17 cellular contexts compared by ENCODE assay signal in the genomic region with DNA sequence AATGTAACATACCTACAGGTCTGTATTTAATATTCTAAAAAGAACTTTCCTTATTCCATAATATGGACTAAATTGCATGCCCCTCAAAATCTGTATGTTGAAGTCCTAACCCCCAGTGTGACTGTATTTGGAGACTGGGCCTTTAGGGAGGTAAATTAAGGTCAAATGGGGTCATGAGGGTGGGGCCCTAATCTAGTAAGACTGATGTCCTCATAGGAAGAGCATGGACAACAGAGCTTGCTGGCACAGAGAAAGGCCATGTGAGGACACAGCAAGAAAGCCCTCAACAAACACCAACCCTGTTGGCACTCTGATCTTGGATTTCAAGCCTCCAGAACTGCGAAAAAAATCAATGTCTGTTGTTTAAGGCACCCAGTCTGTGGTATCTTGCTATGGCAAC.
"Had no signal": no experiment of that assay in that cellular context is flagged by ENCODE, and none has a peak within 500 bp of the region (broad histone marks: within the 10 kb centered on the region; RNA-seq: fewer than 3 reads in every experiment).

No MANE protein-coding gene starts in this region.

- H3K27ac ChIP-seq: right atrium auricular region, stomach, thoracic aorta, transverse colon had no signal

- H3K27me3 ChIP-seq: right atrium auricular region, stomach, transverse colon had no signal

- H3K4me3 ChIP-seq: right atrium auricular region, stomach, thoracic aorta, transverse colon had no signal

- H3K27ac Mint-ChIP-seq: effector memory CD8-positive, alpha-beta T cell had no signal

- H3K9me3 Mint-ChIP-seq: effector memory CD8-positive, alpha-beta T cell; naive thymus-derived CD4-positive, alpha-beta T cell; neural crest cell had no signal

- H3K4me1 Mint-ChIP-seq: neural crest cell had no signal

- H3K27me3 Mint-ChIP-seq: effector memory CD8-positive, alpha-beta T cell; naive thymus-derived CD4-positive, alpha-beta T cell had no signal

- H3K4me3 Mint-ChIP-seq: effector memory CD8-positive, alpha-beta T cell; naive thymus-derived CD4-positive, alpha-beta T cell; neural crest cell had no signal

- ATAC-seq: effector memory CD8-positive, alpha-beta T cell; left colon; naive thymus-derived CD4-positive, alpha-beta T cell had no signal

- H3K9me3 ChIP-seq: right atrium auricular region, stomach, thoracic aorta, transverse colon had no signal

- DNase-seq: effector memory CD8-positive, alpha-beta T cell; foreskin melanocyte; head of caudate nucleus; hippocampal formation; left colon; mammary epithelial cell; naive thymus-derived CD4-positive, alpha-beta T cell; posterior cingulate gyrus; small intestine; stimulated activated CD4-positive, alpha-beta T cell treated with anti-CD3 and anti-CD28 coated beads, Interleukin-12 subunit alpha, Interleukin-12 subunit beta, amount 100 ng/mL, for 4 hours; stimulated activated naive CD4-positive, alpha-beta T cell; stomach; substantia nigra; transverse colon had no signal

- FAIRE-seq: small intestine had no signal
